ENCODE assay signal across 19 cellular contexts in genomic region chr19:11115895-11116446, GRCh38.
"Had no signal": no experiment of that assay in that cellular context is flagged by ENCODE, and none has a peak within 500 bp of the region (broad histone marks: within the 10 kb centered on the region; RNA-seq: fewer than 3 reads in every experiment).

No MANE protein-coding gene starts in this region.

- H3K27ac ChIP-seq: epithelial cell of prostate, gastroesophageal sphincter, heart right ventricle, lower lobe of right lung, skin epidermis, suprapubic skin, upper lobe of left lung had no signal

- H3K27ac Mint-ChIP-seq: activated T-helper 2 cell treated with anti-CD3 and anti-CD28 coated beads, Interferon-gamma antibody, Interleukin-2, Interleukin-4, amounts not matched to agents 10 μg/mL and 5 μg/mL and 100 μg/mL, durations not matched to agents 14 hours and 24 hours and 36 hours; T-helper 2 cell treated with Interferon-gamma antibody and Interleukin-4, amounts not matched to agents 5 μg/mL and 100 μg/mL, for 36 hours had no signal

- ATAC-seq: gastroesophageal sphincter had no signal

- H3K4me1 ChIP-seq: gastroesophageal sphincter, heart right ventricle, lower lobe of right lung, suprapubic skin, upper lobe of left lung had no signal

- H3K4me3 Mint-ChIP-seq: activated naive CD8-positive, alpha-beta T cell treated with anti-CD3 and anti-CD28 coated beads for 36 hours; brain; mesothelial cell of epicardium; T-helper 2 cell treated with Interferon-gamma antibody and Interleukin-4, amounts not matched to agents 5 μg/mL and 100 μg/mL, for 36 hours had no signal

- H3K27me3 ChIP-seq: gastroesophageal sphincter, heart right ventricle, suprapubic skin, upper lobe of left lung had no signal

- H3K9me3 ChIP-seq: gastroesophageal sphincter, heart right ventricle, lower lobe of right lung, suprapubic skin, upper lobe of left lung had no signal

- H3K4me1 Mint-ChIP-seq: activated naive CD8-positive, alpha-beta T cell treated with anti-CD3 and anti-CD28 coated beads for 36 hours; brain; mesothelial cell of epicardium had no signal

- H3K4me3 ChIP-seq: gastroesophageal sphincter, heart right ventricle, lower lobe of right lung, skin epidermis, suprapubic skin, upper lobe of left lung had no signal

- DNase-seq: activated naive CD8-positive, alpha-beta T cell treated with anti-CD3 and anti-CD28 coated beads for 36 hours; amygdala; cerebellar nuclear complex; effector CD8-positive, alpha-beta T cell; heart right ventricle; lower lobe of right lung; stimulated activated CD4-positive, alpha-beta T cell treated with anti-CD3 and anti-CD28 coated beads, Interleukin-15, amount 100 ng/mL, for 24 hours; stimulated activated CD4-positive, alpha-beta T cell treated with anti-CD3 and anti-CD28 coated beads, Interleukin-4, amount 100 ng/mL, for 24 hours; stimulated activated naive CD4-positive, alpha-beta T cell treated with Interleukin-2 at 50 U/mL for 16 hours; SW 1271; upper lobe of left lung had no signal

- H3K27me3 Mint-ChIP-seq: activated naive CD8-positive, alpha-beta T cell treated with anti-CD3 and anti-CD28 coated beads for 36 hours; brain had no signal

- H3K9me3 Mint-ChIP-seq: activated naive CD8-positive, alpha-beta T cell treated with anti-CD3 and anti-CD28 coated beads for 36 hours; activated T-helper 2 cell treated with anti-CD3 and anti-CD28 coated beads, Interferon-gamma antibody, Interleukin-2, Interleukin-4, amounts not matched to agents 10 μg/mL and 5 μg/mL and 100 μg/mL, durations not matched to agents 14 hours and 24 hours and 36 hours; brain; mesothelial cell of epicardium; T-helper 2 cell treated with Interferon-gamma antibody and Interleukin-4, amounts not matched to agents 5 μg/mL and 100 μg/mL, for 36 hours had no signal
